ENCODE assay signal across 17 cellular contexts in the genomic region with DNA sequence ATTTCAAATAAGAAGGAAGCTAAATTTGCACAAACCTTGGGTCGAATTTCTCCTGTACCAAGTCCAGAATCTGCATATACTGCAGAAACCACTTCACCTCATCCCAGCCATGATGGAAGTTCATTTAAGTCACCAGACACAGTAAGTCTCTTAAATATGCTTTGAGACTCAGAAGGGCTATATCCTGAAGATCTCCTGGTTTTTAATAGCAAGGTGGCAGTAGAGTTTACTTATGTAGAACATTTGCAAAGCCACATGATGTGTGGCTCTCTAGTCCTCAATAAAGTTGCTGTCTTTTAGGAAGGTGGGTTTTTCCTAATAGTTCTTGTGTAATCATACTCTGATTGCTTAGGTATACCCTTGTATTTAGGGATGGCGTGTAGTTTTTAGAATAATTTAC. TPM values are rescaled to one million over a fixed set of nuclear protein-coding genes. Genes with fewer than 3 reads are reported as not detected.
DNase-seq lines count a peak whose midpoint lies in the region; ATAC-seq and TF ChIP-seq lines count a peak whose summit lies in the region.
"Had no signal": no experiment of that assay in that cellular context is flagged by ENCODE, and none has a peak within 500 bp of the region (broad histone marks: within the 10 kb centered on the region; RNA-seq: fewer than 3 reads in every experiment).

No MANE protein-coding gene starts in this region.

- no peaks in the 10 kb centered on the region for H3K9me3 ChIP-seq in OCI-LY7 (ENCODE audit: low read length)
- H3K9me3 ChIP-seq in heart right ventricle = no peaks in the 10 kb centered on the region

- CTCF ChIA-PET in OCI-LY7 (lab: Charles Lee; ENCODE audit: unreplicated experiment) = no interaction called here

- H3K27ac ChIP-seq in OCI-LY7 (ENCODE audit: low read depth, low read length, poor library complexity, severe bottlenecking) (no peak overlapping the region), heart right ventricle (no peak overlapping the region)

- no TSS peak for BruUV-seq in OCI-LY7 (replicated peaks; lab: Mats Ljungman, UMichigan)

- intact Hi-C loops in natural killer cell (cut with micrococcal nuclease) (no loop called here), OCI-LY7 (cut with micrococcal nuclease; ENCODE audit: unreplicated experiment) (no loop called here), heart right ventricle (cut with DNase I) (loop anchor here in 8 of 10 donors (5.0 to 10.0 kb wide), 5 partner anchors 88 to 380 kb away; no protein-coding TSS in a partner anchor)

- H3K4me1 Mint-ChIP-seq in natural killer cell = peaks cover 0 to 11% of the 10 kb centered on the region in 2 donors
- H3K4me1 Mint-ChIP-seq in natural killer cell treated with Interleukin-12 subunit alpha and Interleukin-12 subunit beta and Interleukin-15 and Interleukin-18, amount 100 ng/mL, for 72 hours (ENCODE audit: low read depth in 2 of 2) = peaks cover 3 to 8% of the 10 kb centered on the region in 2 donors
- H3K4me1 Mint-ChIP-seq in activated T-helper 17 cell treated with anti-CD3 and anti-CD28 coated beads, Interleukin-2, amount 50 U/mL, for 72 hours = peaks cover 18% of the 10 kb centered on the region

- H3K4me2 ChIP-seq in OCI-LY7 (ENCODE audit: low read length) = no peak overlapping the region

- no peak for DNase-seq in natural killer cell
- DNase-seq in natural killer cell treated with Interleukin-12 subunit alpha and Interleukin-12 subunit beta and Interleukin-15 and Interleukin-18, amount 100 ng/mL, for 72 hours (ENCODE audit: low spot score) = no peak
- DNase-seq in OCI-LY7 (ENCODE audit: low spot score) = no peak
- DNase-seq in stimulated activated CD8-positive, alpha-beta memory T cell treated with anti-CD3 and anti-CD28 coated beads, Interleukin-4, amount 100 ng/mL, for 48 hours = no peak
- DNase-seq in medulla oblongata (ENCODE audit: extremely low spot score) = no peak
- no peak for DNase-seq in heart right ventricle
- DNase-seq: ACHN, AML-193, DMS53, IMR-90, MV-4-11, NCI-H1436, NCI-H2029 treated with DMSO at 0.1 percent for 48 hours, NCI-H524, RPMI8226, SIG-M5 had no signal

- H4K20me1 ChIP-seq in OCI-LY7 (ENCODE audit: insufficient read depth, low read length) = peaks cover 50% of the 10 kb centered on the region

- ATAC-seq in natural killer cell (no peak), heart right ventricle (no peak)
- ATAC-seq in natural killer cell treated with Interleukin-12 subunit alpha and Interleukin-12 subunit beta and Interleukin-15 and Interleukin-18, amount 100 ng/mL, for 72 hours = no peak
- ATAC-seq in activated T-helper 17 cell treated with anti-CD3 and anti-CD28 coated beads, Interleukin-2, amount 50 U/mL, for 72 hours (replicated peaks) = no peak

- peaks cover 90% of the 10 kb centered on the region for H3K79me2 ChIP-seq in OCI-LY7 (ENCODE audit: insufficient read depth, low read depth, low read length)

- H3K9me3 Mint-ChIP-seq in natural killer cell = no peaks in the 10 kb centered on the region
- H3K9me3 Mint-ChIP-seq in natural killer cell treated with Interleukin-12 subunit alpha and Interleukin-12 subunit beta and Interleukin-15 and Interleukin-18, amount 100 ng/mL, for 72 hours = no peaks in the 10 kb centered on the region
- H3K9me3 Mint-ChIP-seq in activated T-helper 17 cell treated with anti-CD3 and anti-CD28 coated beads, Interleukin-2, amount 50 U/mL, for 72 hours = no peaks in the 10 kb centered on the region

- H3K4me3 ChIP-seq in OCI-LY7 (ENCODE audit: low read depth, low read length, poor library complexity, severe bottlenecking) (no peak overlapping the region), heart right ventricle (no peak overlapping the region)

- H3K36me3 Mint-ChIP-seq in natural killer cell = peaks cover 13% of the 10 kb centered on the region
- peaks cover 20% of the 10 kb centered on the region for H3K36me3 Mint-ChIP-seq in natural killer cell treated with Interleukin-12 subunit alpha and Interleukin-12 subunit beta and Interleukin-15 and Interleukin-18, amount 100 ng/mL, for 72 hours
- peaks cover 98% of the 10 kb centered on the region for H3K36me3 Mint-ChIP-seq in activated T-helper 17 cell treated with anti-CD3 and anti-CD28 coated beads, Interleukin-2, amount 50 U/mL, for 72 hours (ENCODE audit: low read depth)

- TF ChIP-seq CTCF in natural killer cell (IDR thresholded peaks at IDR 0.05) (no peak), OCI-LY7 (conservative IDR thresholded peaks at IDR 0.05; ENCODE audit: low read length) (0 out of 2 replicates have a peak, but pooled peaks have one; percentile 18), heart right ventricle (IDR thresholded peaks at IDR 0.05) (no peak)

- H3K4me3 Mint-ChIP-seq in natural killer cell = no peak overlapping the region
- H3K4me3 Mint-ChIP-seq in natural killer cell treated with Interleukin-12 subunit alpha and Interleukin-12 subunit beta and Interleukin-15 and Interleukin-18, amount 100 ng/mL, for 72 hours = no peak overlapping the region
- no peak overlapping the region for H3K4me3 Mint-ChIP-seq in activated T-helper 17 cell treated with anti-CD3 and anti-CD28 coated beads, Interleukin-2, amount 50 U/mL, for 72 hours

- POLR2A ChIA-PET in OCI-LY7 (lab: Charles Lee) = interaction anchor here (0.6 to 1.2 kb wide), 4 partner anchors 10 to 329 kb away, joined by 3 read pairs; a partner anchor contains a TSS

- H2AFZ ChIP-seq in OCI-LY7 (ENCODE audit: low read length) = no peak overlapping the region

- no peaks in the 10 kb centered on the region for H3K9me2 ChIP-seq in OCI-LY7 (ENCODE audit: insufficient read depth, low read length)

- H3K4me1 ChIP-seq in OCI-LY7 (ENCODE audit: insufficient read depth, low read length, poor library complexity, severe bottlenecking) (peaks cover 12% of the 10 kb centered on the region), heart right ventricle (no peaks in the 10 kb centered on the region)

- no peaks in the 10 kb centered on the region for H3K27me3 Mint-ChIP-seq in natural killer cell (ENCODE audit: low read depth in 2 of 2)
- no peaks in the 10 kb centered on the region for H3K27me3 Mint-ChIP-seq in natural killer cell treated with Interleukin-12 subunit alpha and Interleukin-12 subunit beta and Interleukin-15 and Interleukin-18, amount 100 ng/mL, for 72 hours
- H3K27me3 Mint-ChIP-seq in activated T-helper 17 cell treated with anti-CD3 and anti-CD28 coated beads, Interleukin-2, amount 50 U/mL, for 72 hours = no peaks in the 10 kb centered on the region

- H3K27ac Mint-ChIP-seq in natural killer cell = peak overlapping the region; percentile 22 to 24
- H3K27ac Mint-ChIP-seq in natural killer cell treated with Interleukin-12 subunit alpha and Interleukin-12 subunit beta and Interleukin-15 and Interleukin-18, amount 100 ng/mL, for 72 hours = no peak overlapping the region
- peak overlapping the region; percentile 12 for H3K27ac Mint-ChIP-seq in activated T-helper 17 cell treated with anti-CD3 and anti-CD28 coated beads, Interleukin-2, amount 50 U/mL, for 72 hours

- no peaks in the 10 kb centered on the region for H3K27me3 ChIP-seq in heart right ventricle

- peaks cover 98% of the 10 kb centered on the region for H3K36me3 ChIP-seq in OCI-LY7 (ENCODE audit: insufficient read depth, low read length)
- H3K36me3 ChIP-seq in heart right ventricle = peaks cover 0 to 64% (median 0%) of the 10 kb centered on the region in 9 donors

- whole genome bisulfite sequencing in heart right ventricle, 2 donors = 89 to 92% methylated on average over 2 of the region's 2 CpGs

RNA-seq across cellular contexts. Expression of a gene that starts 8.7 kb away (rescaled TPM):
- 10 to 100 TPM; 51.7 to 61.2 (median 54.0) TPM for total RNA-seq in natural killer cell
- 10 to 100 TPM; 40.6 to 64.2 TPM for total RNA-seq in natural killer cell treated with Interleukin-12 subunit alpha and Interleukin-12 subunit beta and Interleukin-15 and Interleukin-18, amount 100 ng/mL, for 72 hours
- total RNA-seq in OCI-LY7 (2014; rRNA removed; shearing (Covaris generic)) = 83.9 and 99.2 TPM in 2 replicates
- 87.9 and 95.0 TPM in 2 replicates for total RNA-seq in OCI-LY7 (2022)
- total RNA-seq in activated T-helper 17 cell treated with anti-CD3 and anti-CD28 coated beads, Interleukin-2, amount 50 U/mL, for 72 hours = 10 to 100 TPM; 50.8 to 76.4 TPM
- total RNA-seq in heart right ventricle = 1 to 10 TPM; 1.2 to 5.2 (median 1.9) TPM
- polyA plus RNA-seq in heart right ventricle = 1 to 10 TPM; 1.5 to 3.1 TPM

RNA-seq across cellular contexts. Expression of a gene that starts 8.9 kb away (rescaled TPM):
- total RNA-seq in natural killer cell (10 to 100 TPM; 17.4 to 26.0 (median 22.6) TPM), OCI-LY7 (2022) (53.6 and 66.1 TPM in 2 replicates), heart right ventricle (10 to 100 TPM; 15.9 to 29.6 (median 22.6) TPM)
- 10 to 100 TPM; 27.7 to 37.8 TPM for total RNA-seq in natural killer cell treated with Interleukin-12 subunit alpha and Interleukin-12 subunit beta and Interleukin-15 and Interleukin-18, amount 100 ng/mL, for 72 hours
- total RNA-seq in OCI-LY7 (2014; rRNA removed; shearing (Covaris generic)) = 21.0 and 22.0 TPM in 2 replicates
- 10 to 100 TPM; 45.1 to 47.1 TPM for total RNA-seq in activated T-helper 17 cell treated with anti-CD3 and anti-CD28 coated beads, Interleukin-2, amount 50 U/mL, for 72 hours
- polyA plus RNA-seq in heart right ventricle = 1 to 10 TPM; 4.1 to 5.7 TPM

RNA-seq across cellular contexts. Expression of a gene that starts 49.0 kb away (rescaled TPM):
- total RNA-seq in natural killer cell (1 to 10 TPM; 3.0 to 5.4 (median 3.7) TPM), OCI-LY7 (2022) (13.6 and 14.6 TPM in 2 replicates), heart right ventricle (1 to 10 TPM in 9 of 10 donors, under 1 TPM in 1; 0.62 to 3.7 (median 1.9) TPM)
- total RNA-seq in natural killer cell treated with Interleukin-12 subunit alpha and Interleukin-12 subunit beta and Interleukin-15 and Interleukin-18, amount 100 ng/mL, for 72 hours = 1 to 10 TPM in 1 of 2 donors, under 1 TPM in 1; 0.29 to 1.9 TPM
- 12.0 and 20.4 TPM in 2 replicates for total RNA-seq in OCI-LY7 (2014; rRNA removed; shearing (Covaris generic))
- under 1 TPM; 0.32 to 0.82 TPM for total RNA-seq in activated T-helper 17 cell treated with anti-CD3 and anti-CD28 coated beads, Interleukin-2, amount 50 U/mL, for 72 hours
- under 1 TPM; 0.19 to 0.51 TPM for polyA plus RNA-seq in heart right ventricle

Comparison
In these comparisons a context has a peak if more than half of its experiments do, and no peak if none do; other contexts are left out.
1. H3K27ac Mint-ChIP-seq: peak in natural killer cell (2 of 2) and activated T-helper 17 cell treated with anti-CD3 and anti-CD28 coated beads, Interleukin-2, amount 50 U/mL, for 72 hours (single experiment); none in natural killer cell treated with Interleukin-12 subunit alpha and Interleukin-12 subunit beta and Interleukin-15 and Interleukin-18, amount 100 ng/mL, for 72 hours (0 of 2).
2. RNA of a gene that starts 8.7 kb away (total RNA-seq): 83.9 to 99.2 TPM in OCI-LY7, 50.8 to 76.4 TPM in activated T-helper 17 cell treated with anti-CD3 and anti-CD28 coated beads, Interleukin-2, amount 50 U/mL, for 72 hours, 40.6 to 64.2 TPM in natural killer cell treated with Interleukin-12 subunit alpha and Interleukin-12 subunit beta and Interleukin-15 and Interleukin-18, amount 100 ng/mL, for 72 hours and 51.7 to 61.2 TPM in natural killer cell; 1.2 to 5.2 TPM in heart right ventricle; every median in the first group is over 4 times any median in the second.
3. intact Hi-C loops: an anchor here in heart right ventricle (5.0 to 10.0 kb wide); none called in natural killer cell and OCI-LY7.